In the genomic region with DNA sequence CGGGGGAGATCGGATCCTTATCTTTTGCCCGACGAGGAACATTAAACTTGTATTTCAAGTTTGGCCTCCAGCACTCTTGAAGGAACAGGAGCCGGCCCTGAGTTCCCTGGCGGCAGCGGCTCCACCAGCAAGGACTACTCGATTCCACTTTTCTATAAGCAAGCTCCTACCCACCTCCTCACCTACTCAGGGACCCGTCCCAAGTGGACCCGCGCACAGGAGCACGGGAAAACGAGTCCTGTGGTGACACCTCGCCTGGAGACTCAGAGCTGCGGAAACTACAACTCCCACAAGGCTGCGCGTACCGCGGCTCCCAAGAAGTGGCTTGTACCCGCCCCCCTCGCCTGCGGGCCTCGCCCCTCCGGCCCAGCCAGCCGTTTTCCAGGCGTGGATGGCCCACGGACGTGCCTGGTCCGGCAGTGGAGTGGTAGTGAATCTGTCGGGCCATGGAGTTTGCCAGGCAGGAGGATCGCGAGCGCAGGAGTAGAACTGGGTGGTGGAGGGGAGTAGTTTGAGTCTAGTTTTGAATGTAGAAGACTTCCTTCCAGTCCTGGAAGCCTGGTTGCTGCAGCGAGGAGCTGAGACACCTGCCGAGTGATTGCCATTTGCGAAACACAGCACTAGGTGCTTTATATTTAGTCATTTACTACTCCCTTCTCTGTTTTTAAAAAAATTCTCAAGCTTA, we compare ENCODE assay signal across 8 cellular contexts. TPM values are rescaled to one million over a fixed set of nuclear protein-coding genes. Genes with fewer than 3 reads are reported as not detected.
DNase-seq lines count a peak whose midpoint lies in the region; ATAC-seq and TF ChIP-seq lines count a peak whose summit lies in the region.

A gene (minus strand): TSS at position 206 of the 685 bp plus-strand sequence. CDS start 476 bp downstream, outside the sequence.

- H2AK5ac ChIP-seq in trophoblast cell (ENCODE audit: low read length): no peak within 1 kb of the TSS

- DNase-seq in GM12864 (ENCODE audit: low read depth) (peak; percentile 83), NCI-H128 (lab: John Stamatoyannopoulos, UW; ENCODE audit: unreplicated experiment) (peak; percentile 94), T-cell (peak; percentile 68 to 91 (median 81)), adrenal gland (peak; percentile 94 to 98 (median 96)), heart left ventricle (peak; percentile 95 to 97 (median 96)), trophoblast cell (peak; percentile 95 to 98), type B pancreatic cell (ENCODE audit: extremely low spot score, unreplicated experiment) (peak; percentile 92)

- intact Hi-C loops in adrenal gland (cut with DNase I): no loop called here
- intact Hi-C loops in heart left ventricle (cut with DNase I): no loop called here

- H3K27ac ChIP-seq in adrenal gland: peak within 1 kb of the TSS; percentile 53 to 86 (median 70)
- H3K27ac ChIP-seq in heart left ventricle: peak within 1 kb of the TSS in 11 of 12 donors; percentile 64 to 86 (median 76)
- no peak within 1 kb of the TSS for H3K27ac ChIP-seq in trophoblast cell (ENCODE audit: low read depth, low read length)

- H3K4me1 ChIP-seq in adrenal gland (replicated peaks in 1 of 2): peaks cover 7 to 14% of the 10 kb centered on the region in 2 donors
- H3K4me1 ChIP-seq in heart left ventricle: peaks cover 0 to 20% (median 7%) of the 10 kb centered on the region in 12 donors
- peaks cover 2 to 3% of the 10 kb centered on the region in 2 experiments for H3K4me1 ChIP-seq in trophoblast cell (ENCODE audit: control insufficient read depth in 1 of 2, insufficient read depth in 2 of 2, low read length in 2 of 2)

- peak within 1 kb of the TSS; percentile 8 for H3K18ac ChIP-seq in trophoblast cell (ENCODE audit: low read length)

- peak within 1 kb of the TSS; percentile 82 for H3K9ac ChIP-seq in trophoblast cell (ENCODE audit: low read length)

- H3K23ac ChIP-seq in trophoblast cell (ENCODE audit: low read length): no peak within 1 kb of the TSS

- TF ChIP-seq CTCF in GM12864 (IDR thresholded peaks at IDR 0.05; ENCODE audit: low read depth, low read length, missing control alignments) (no peak), adrenal gland (IDR thresholded peaks at IDR 0.05) (no peak), heart left ventricle (IDR thresholded peaks at IDR 0.05) (no peak), type B pancreatic cell (conservative IDR thresholded peaks at IDR 0.05) (peak; percentile 46)

- H3K14ac ChIP-seq in trophoblast cell (ENCODE audit: low read length): peak within 1 kb of the TSS; percentile 16

- H2AFZ ChIP-seq in trophoblast cell (ENCODE audit: insufficient read depth, low read length, poor library complexity): peak within 1 kb of the TSS; percentile 88

- H4K8ac ChIP-seq in trophoblast cell (ENCODE audit: low read depth, low read length): peak within 1 kb of the TSS; percentile 96

- TF ChIP-seq POLR2A in adrenal gland (IDR thresholded peaks at IDR 0.05) (peak; percentile 13 to 74), heart left ventricle (IDR thresholded peaks at IDR 0.05) (peak in 1 of 2 donors; percentile 62)

- H3K36me3 ChIP-seq in adrenal gland (replicated peaks in 1 of 2): no peaks in the 10 kb centered on the region
- no peaks in the 10 kb centered on the region for H3K36me3 ChIP-seq in heart left ventricle
- no peaks in the 10 kb centered on the region for H3K36me3 ChIP-seq in trophoblast cell (ENCODE audit: control insufficient read depth in 1 of 2, insufficient read depth in 2 of 2, low read length in 2 of 2)

- no peak within 1 kb of the TSS for H2BK120ac ChIP-seq in trophoblast cell (ENCODE audit: insufficient read depth, low read length, poor library complexity)

- H4K12ac ChIP-seq in trophoblast cell (ENCODE audit: low read depth, low read length): peak within 1 kb of the TSS; percentile 28

- H3K9me3 Mint-ChIP-seq in T-cell (no peaks in the 10 kb centered on the region), type B pancreatic cell (no peaks in the 10 kb centered on the region)

- H3K4me1 Mint-ChIP-seq in T-cell (peaks cover 19 to 31% (median 27%) of the 10 kb centered on the region in 3 donors), type B pancreatic cell (ENCODE audit: unreplicated experiment) (peaks cover 14% of the 10 kb centered on the region)

- POLR2A ChIA-PET in T-cell (lab: Charles Lee): no interaction called here

- CTCF ChIA-PET in T-cell (lab: Charles Lee): interaction anchor here in 1 of 2 donors (0.7 to 1.1 kb wide), 2 partner anchors 22 to 179 kb away, joined by 3 read pairs; no protein-coding TSS in a partner anchor

- no peaks in the 10 kb centered on the region for H3K79me2 ChIP-seq in trophoblast cell (ENCODE audit: control insufficient read depth, insufficient read depth, low read length, poor library complexity)

- ATAC-seq in HG02759 (IDR thresholded peaks at IDR 0.05; ENCODE audit: unreplicated experiment): peak; percentile 98
- peak; percentile 96 to 97 (median 96) for ATAC-seq in T-cell (replicated peaks in 1 of 4)
- peak; percentile 99 to 100 (median 100) for ATAC-seq in heart left ventricle

- H3K36me3 Mint-ChIP-seq in T-cell: no peaks in the 10 kb centered on the region
- no peaks in the 10 kb centered on the region for H3K36me3 Mint-ChIP-seq in type B pancreatic cell

- peaks cover 0 to 10% of the 10 kb centered on the region in 2 donors for H3K27me3 Mint-ChIP-seq in T-cell
- H3K27me3 Mint-ChIP-seq in type B pancreatic cell: peaks cover 3% of the 10 kb centered on the region

- H3K79me1 ChIP-seq in trophoblast cell (ENCODE audit: low read length): no peaks in the 10 kb centered on the region

- H3K9me3 ChIP-seq in adrenal gland (replicated peaks in 1 of 3) (no peaks in the 10 kb centered on the region), heart left ventricle (no peaks in the 10 kb centered on the region), trophoblast cell (ENCODE audit: insufficient read depth, low read depth, low read length) (no peaks in the 10 kb centered on the region)

- H2BK12ac ChIP-seq in trophoblast cell (ENCODE audit: low read length): no peak within 1 kb of the TSS

- peak within 1 kb of the TSS; percentile 84 to 97 (median 92) for H3K4me3 Mint-ChIP-seq in T-cell
- H3K4me3 Mint-ChIP-seq in type B pancreatic cell: peak within 1 kb of the TSS; percentile 94

- no peak within 1 kb of the TSS for H2BK5ac ChIP-seq in trophoblast cell (ENCODE audit: low read depth, low read length, poor library complexity)

- H3K27me3 ChIP-seq in adrenal gland (no peaks in the 10 kb centered on the region), heart left ventricle (no peaks in the 10 kb centered on the region), trophoblast cell (ENCODE audit: insufficient read depth, low read length) (no peaks in the 10 kb centered on the region)

- H3K4me3 ChIP-seq in GM12864 (ENCODE audit: low read depth, low read length) (peak within 1 kb of the TSS; percentile 97), adrenal gland (peak within 1 kb of the TSS; percentile 26 to 93 (median 78)), heart left ventricle (peak within 1 kb of the TSS; percentile 67 to 93 (median 81)), trophoblast cell (ENCODE audit: low read depth, low read length) (peak within 1 kb of the TSS; percentile 89)

- H3K27ac Mint-ChIP-seq in T-cell (peak within 1 kb of the TSS; percentile 88 to 89), type B pancreatic cell (peak within 1 kb of the TSS; percentile 94)

- H3K4me2 ChIP-seq in trophoblast cell (ENCODE audit: low read length): peak within 1 kb of the TSS; percentile 99

- peak within 1 kb of the TSS; percentile 8 for H4K91ac ChIP-seq in trophoblast cell (ENCODE audit: low read depth, low read length)

- WGBS in adrenal gland, 4 donors: 1% methylated on average over 25 to 36 of the region's 36 CpGs
- WGBS in heart left ventricle, 4 donors: 2 to 4% (median 2%) methylated on average over 13 to 36 of the region's 36 CpGs
- WGBS in trophoblast cell (ENCODE audit: extremely low coverage, insufficient coverage, insufficient read length): no CpG with 5 or more reads among the region's 36 CpGs

- no peak within 1 kb of the TSS for H3K4ac ChIP-seq in trophoblast cell (ENCODE audit: low read depth, low read length)

RNA-seq across cellular contexts. Expression of the gene that starts here (rescaled TPM):
- 10 to 100 TPM; 10.0 to 21.5 (median 19.4) TPM for total RNA-seq in T-cell
- 10 to 100 TPM in 6 of 8 donors, 1 to 10 TPM in 2; 7.4 to 32.6 (median 21.0) TPM for total RNA-seq in adrenal gland
- 10 to 100 TPM; 16.3 to 24.6 (median 20.6) TPM for polyA plus RNA-seq in adrenal gland
- 10 to 100 TPM in 8 of 9 donors, 1 to 10 TPM in 1; 9.0 to 27.8 (median 14.7) TPM for total RNA-seq in heart left ventricle
- polyA plus RNA-seq in heart left ventricle: 1 to 10 TPM; 4.0 to 9.3 TPM
- polyA plus RNA-seq in trophoblast cell (2013): 3.2 and 3.6 TPM in 2 replicates
- 24.4 and 28.8 TPM in 2 replicates for total RNA-seq in type B pancreatic cell (ENCODE audit: low replicate concordance)
